27 cellular contexts compared by ENCODE assay signal in the genomic region with DNA sequence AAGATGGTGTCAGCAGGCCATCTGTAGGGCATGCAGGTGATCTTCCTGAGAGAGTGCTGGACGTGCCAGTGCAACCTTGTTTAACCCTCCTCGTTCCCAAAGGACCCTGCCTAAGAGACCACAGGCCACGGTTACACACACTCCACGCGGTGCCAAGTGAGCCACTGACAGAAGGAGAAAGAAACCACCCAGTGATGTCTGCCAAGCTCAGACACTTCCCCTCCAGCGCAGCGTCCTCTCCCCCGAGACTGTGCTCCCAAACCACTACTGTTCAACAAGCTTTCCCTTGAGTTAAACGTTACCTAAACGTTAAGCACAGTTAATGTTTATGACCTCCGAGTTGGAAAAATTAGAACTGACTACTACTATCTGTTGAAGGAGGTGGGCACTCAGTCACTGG.
"Had no signal": no experiment of that assay in that cellular context is flagged by ENCODE, and none has a peak within 500 bp of the region (broad histone marks: within the 10 kb centered on the region; RNA-seq: fewer than 3 reads in every experiment).

No MANE protein-coding gene starts in this region.

- H3K27me3 ChIP-seq: adrenal gland, ascending aorta, gastroesophageal sphincter had no signal

- H3K4me3 ChIP-seq: adrenal gland, ascending aorta, coronary artery, gastroesophageal sphincter, right lobe of liver, skin epidermis, tibial artery had no signal

- H3K36me3 Mint-ChIP-seq: activated naive CD8-positive, alpha-beta T cell had no signal

- H3K9me3 Mint-ChIP-seq: activated T-cell treated with anti-CD3 and anti-CD28 coated beads, Interleukin-2, amount 50 U/mL, for 4 hours; activated T-helper 2 cell treated with anti-CD3 and anti-CD28 coated beads, Interferon-gamma antibody, Interleukin-2, Interleukin-4, amounts not matched to agents 10 μg/mL and 5 μg/mL and 100 μg/mL, durations not matched to agents 14 hours and 24 hours and 36 hours had no signal

- H2AFZ ChIP-seq: parathyroid adenoma had no signal

- H3K4me1 ChIP-seq: adrenal gland, ascending aorta, parathyroid adenoma, right lobe of liver, tibial artery had no signal

- H3K9ac ChIP-seq: parathyroid adenoma had no signal

- ATAC-seq: activated CD4-positive, alpha-beta T cell treated with anti-CD3 and anti-CD28 coated beads for 36 hours; activated T-cell treated with anti-CD3 and anti-CD28 coated beads, Interleukin-2, amount 50 U/mL, for 4 hours; gastroesophageal sphincter; left ventricle myocardium superior; right lobe of liver; stimulated activated naive CD8-positive, alpha-beta T cell treated with anti-CD3 and anti-CD28 coated beads, Interleukin-15, amount 100 ng/mL, for 72 hours had no signal

- H3K79me2 ChIP-seq: parathyroid adenoma had no signal

- H3K9me3 ChIP-seq: adrenal gland, ascending aorta, gastroesophageal sphincter, right lobe of liver, tibial artery had no signal

- DNase-seq: activated B cell treated with CpG ODN at 0.5 μM for 24 hours; activated CD4-positive, alpha-beta T cell treated with anti-CD3 and anti-CD28 coated beads for 36 hours; activated CD4-positive, alpha-beta T cell treated with anti-CD3 and anti-CD28 coated beads, Interleukin-2, amount 50 U/mL, for 4 hours; activated CD8-positive, alpha-beta memory T cell treated with anti-CD3 and anti-CD28 coated beads, Interleukin-2, amount 50 U/mL, for 48 hours; activated naive CD4-positive, alpha-beta T cell; activated T-cell treated with anti-CD3 and anti-CD28 coated beads, Interleukin-2, amount 50 U/mL, for 4 hours; adrenal gland; cerebellar nuclear complex; head of caudate nucleus; hypothalamus; left ventricle myocardium superior; mammary epithelial cell; midbrain; nucleus accumbens; right lobe of liver; stimulated activated CD4-positive, alpha-beta T cell treated with anti-CD3 and anti-CD28 coated beads, Interleukin-1b, Interleukin-23, amount 100 ng/mL, for 48 hours; stimulated activated naive CD8-positive, alpha-beta T cell treated with anti-CD3 and anti-CD28 coated beads, Interleukin-15, amount 100 ng/mL, for 72 hours; tibial artery had no signal

- H3K4me3 Mint-ChIP-seq: activated B cell treated with CpG ODN at 0.5 μM for 24 hours; activated CD4-positive, alpha-beta T cell treated with anti-CD3 and anti-CD28 coated beads for 36 hours; activated naive CD8-positive, alpha-beta T cell; activated T-cell treated with anti-CD3 and anti-CD28 coated beads, Interleukin-2, amount 50 U/mL, for 4 hours; nephron; stimulated activated naive CD8-positive, alpha-beta T cell treated with anti-CD3 and anti-CD28 coated beads, Interleukin-15, amount 100 ng/mL, for 72 hours had no signal

- H3K36me3 ChIP-seq: adrenal gland, ascending aorta, gastroesophageal sphincter, right lobe of liver, tibial artery had no signal

- H3K4me1 Mint-ChIP-seq: activated CD4-positive, alpha-beta T cell treated with anti-CD3 and anti-CD28 coated beads for 36 hours; nephron had no signal

- H3K27ac ChIP-seq: adrenal gland, ascending aorta, coronary artery, epithelial cell of prostate, parathyroid adenoma, right lobe of liver, skin epidermis, tibial artery had no signal

- H3K27ac Mint-ChIP-seq: activated B cell treated with CpG ODN at 0.5 μM for 24 hours; activated CD4-positive, alpha-beta T cell treated with anti-CD3 and anti-CD28 coated beads for 36 hours; activated naive CD8-positive, alpha-beta T cell; activated T-helper 2 cell treated with anti-CD3 and anti-CD28 coated beads, Interferon-gamma antibody, Interleukin-2, Interleukin-4, amounts not matched to agents 10 μg/mL and 5 μg/mL and 100 μg/mL, durations not matched to agents 14 hours and 24 hours and 36 hours; nephron had no signal
